Comparison of ENCODE assay signal across 22 cellular contexts in genomic region chr2:207054521-207054920, GRCh38.
DNase-seq lines count a peak whose midpoint lies in the region; ATAC-seq, FAIRE-seq and TF ChIP-seq lines count a peak whose summit lies in the region.
"Had no signal": no experiment of that assay in that cellular context is flagged by ENCODE, and none has a peak within 500 bp of the region (broad histone marks: within the 10 kb centered on the region; RNA-seq: fewer than 3 reads in every experiment).

No MANE protein-coding gene starts in this region.

- TF ChIP-seq POLR2A in HepG2 (IDR thresholded peaks at IDR 0.05; ENCODE audit: insufficient read depth in 1 of 2, low read depth in 2 of 2, low read length in 2 of 2) (no peak), uterus (IDR thresholded peaks at IDR 0.05) (no peak)

- TF ChIP-seq CTCF in BE2C (IDR thresholded peaks at IDR 0.05; ENCODE audit: low read depth, low read length) (no peak), RWPE2 (IDR thresholded peaks at IDR 0.05; ENCODE audit: poor library complexity, severe bottlenecking) (no peak), epithelial cell of esophagus (IDR thresholded peaks at IDR 0.05; ENCODE audit: insufficient read depth, low read depth, low read length, missing control alignments) (no peak), kidney epithelial cell (IDR thresholded peaks at IDR 0.05; ENCODE audit: insufficient read depth, low read length, poor library complexity, severe bottlenecking) (peak; percentile 3), HepG2 (CRISPR knock-in tag; IDR thresholded peaks at IDR 0.05) (no peak), uterus (IDR thresholded peaks at IDR 0.05) (no peak)

- CTCF ChIA-PET in HepG2 (lab: Yijun Ruan, JAX; ENCODE audit: low intra/inter-chr PET ratio, low total read pairs): no interaction called here

- no TSS peak for BruUV-seq in HepG2 (replicated peaks; lab: Mats Ljungman, UMichigan)

- FAIRE-seq in HepG2 (lab: Jason Lieb, UNC): no peak
- FAIRE-seq: D721Med, HTR-8/SVneo, urothelium cell line had no signal

- in situ Hi-C loops in HepG2 (cut with HindIII; ENCODE audit: extremely low pct_ligation_motif_present, low pct_unique_long_range_greater_than_20kb): no loop called here

- no peak overlapping the region for H3K27ac ChIP-seq in RWPE2 (ENCODE audit: poor library complexity, severe bottlenecking)
- no peak overlapping the region for H3K27ac ChIP-seq in HepG2 (ENCODE audit: extremely low read length, insufficient read depth, low read length)
- H3K27ac ChIP-seq in uterus: no peak overlapping the region
- H3K27ac ChIP-seq: C4-2B, esophagus squamous epithelium, lower lobe of right lung, neural progenitor cell had no signal

- no peaks in the 10 kb centered on the region for H3K79me2 ChIP-seq in HepG2 (ENCODE audit: insufficient read depth, low read length)

- POLR2A ChIA-PET in HepG2 (lab: Yijun Ruan, JAX): no interaction called here

- ATAC-seq in RWPE2 (ENCODE audit: low read depth) (peak; percentile 64; the same call in 2 of the 3 replicates), HepG2 (no peak)
- ATAC-seq: lower lobe of right lung, WTC11 had no signal

- H4K20me1 ChIP-seq in HepG2 (ENCODE audit: insufficient read depth, low read length): no peaks in the 10 kb centered on the region

- H3K4me3 ChIP-seq in BE2C (ENCODE audit: low read depth, low read length) (0 out of 2 replicates have a peak overlapping the region, but pooled peaks have one; percentile 25), RWPE2 (ENCODE audit: severe bottlenecking) (no peak overlapping the region), epithelial cell of esophagus (ENCODE audit: low read length) (no peak overlapping the region), kidney epithelial cell (ENCODE audit: low read depth, low read length) (no peak overlapping the region), HepG2 (replicated peaks in 1 of 3; ENCODE audit: insufficient read depth in 1 of 3, low read depth in 2 of 3, low read length in 3 of 3) (no peak overlapping the region), uterus (no peak overlapping the region)
- H3K4me3 ChIP-seq: esophagus squamous epithelium, lower lobe of right lung, neural progenitor cell had no signal

- 17% methylated on average over 4 of the region's 4 CpGs for WGBS in HepG2 (ENCODE audit: low lambda C conversion rate)

- intact Hi-C loops in HepG2 (cut with micrococcal nuclease; ENCODE audit: unreplicated experiment): no loop called here
- intact Hi-C loops in uterus (cut with DNase I; ENCODE audit: low total_unique reads): no loop called here

- TF ChIP-seq EP300 in HepG2 (IDR thresholded peaks at IDR 0.05; ENCODE audit: low read depth in 2 of 2, low read length in 2 of 2) (no peak), HepG2 (CRISPR knock-in tag; IDR thresholded peaks at IDR 0.05; ENCODE audit: borderline replicate concordance) (no peak)

- TF ChIP-seq RAD21 in HepG2 (CRISPR knock-in tag; IDR thresholded peaks at IDR 0.05): no peak

- H3K4me2 ChIP-seq in HepG2 (ENCODE audit: low read depth, low read length): no peak overlapping the region
- H3K4me2 ChIP-seq: neural progenitor cell had no signal

- H3K4me1 ChIP-seq in BE2C: peaks cover 8% of the 10 kb centered on the region
- peaks cover 5% of the 10 kb centered on the region for H3K4me1 ChIP-seq in RWPE2 (ENCODE audit: insufficient read depth, poor library complexity, severe bottlenecking)
- no peaks in the 10 kb centered on the region for H3K4me1 ChIP-seq in HepG2 (ENCODE audit: insufficient read depth, low read length)
- no peaks in the 10 kb centered on the region for H3K4me1 ChIP-seq in uterus
- H3K4me1 ChIP-seq: lower lobe of right lung had no signal

- H2AFZ ChIP-seq in HepG2 (ENCODE audit: low read length): no peak overlapping the region
- H2AFZ ChIP-seq: neural progenitor cell had no signal

- H3K27me3 ChIP-seq in BE2C: no peaks in the 10 kb centered on the region
- H3K27me3 ChIP-seq in RWPE2 (ENCODE audit: insufficient read depth, poor library complexity, severe bottlenecking): no peaks in the 10 kb centered on the region
- no peaks in the 10 kb centered on the region for H3K27me3 ChIP-seq in kidney epithelial cell (ENCODE audit: control insufficient read depth, insufficient read depth, low read length)
- H3K27me3 ChIP-seq in HepG2 (ENCODE audit: control insufficient read depth in 1 of 2, insufficient read depth in 2 of 2, low read length in 2 of 2): peaks cover 0 to 14% of the 10 kb centered on the region in 2 experiments; a peak in 3 of 5 replicates
- no peaks in the 10 kb centered on the region for H3K27me3 ChIP-seq in uterus
- H3K27me3 ChIP-seq: esophagus squamous epithelium, neural progenitor cell had no signal

- no peak overlapping the region for H3K9ac ChIP-seq in HepG2 (ENCODE audit: insufficient read depth, low read depth, low read length)
- H3K9ac ChIP-seq: neural progenitor cell had no signal

- H3K9me3 ChIP-seq in BE2C (no peaks in the 10 kb centered on the region), RWPE2 (ENCODE audit: severe bottlenecking) (no peaks in the 10 kb centered on the region), HepG2 (ENCODE audit: low read length) (no peaks in the 10 kb centered on the region), uterus (no peaks in the 10 kb centered on the region)
- H3K9me3 ChIP-seq: esophagus squamous epithelium, lower lobe of right lung had no signal

- no peaks in the 10 kb centered on the region for H3K36me3 ChIP-seq in BE2C
- no peaks in the 10 kb centered on the region for H3K36me3 ChIP-seq in RWPE2 (ENCODE audit: low read depth)
- H3K36me3 ChIP-seq in kidney epithelial cell (ENCODE audit: control insufficient read depth, insufficient read depth, low read length): no peaks in the 10 kb centered on the region
- no peaks in the 10 kb centered on the region for H3K36me3 ChIP-seq in HepG2 (replicated peaks in 1 of 2; ENCODE audit: control insufficient read depth in 1 of 2, insufficient read depth in 2 of 2, low read length in 2 of 2)
- H3K36me3 ChIP-seq in uterus: no peaks in the 10 kb centered on the region
- H3K36me3 ChIP-seq: esophagus squamous epithelium, lower lobe of right lung, neural progenitor cell had no signal

- DNase-seq in BE2C (no peak), RWPE2 (ENCODE audit: low spot score) (no peak), epithelial cell of esophagus (ENCODE audit: low read depth) (peak; percentile 59), kidney epithelial cell (ENCODE audit: low read depth) (peak; percentile 28), HepG2 (ENCODE audit: low spot score) (no peak), cerebellum (ENCODE audit: low spot score) (no peak), uterus (no peak), pons (ENCODE audit: low spot score) (no peak)
- DNase-seq: activated CD4-positive, alpha-beta T cell treated with anti-CD3 and anti-CD28 coated beads, Interleukin-2, amount 50 U/mL, for 4 hours; activated CD8-positive, alpha-beta memory T cell treated with anti-CD3 and anti-CD28 coated beads, Interleukin-2, amount 50 U/mL, for 48 hours; esophagus squamous epithelium; GDM1; lower lobe of right lung; NCI-H187 treated with DMSO at 0.1 percent for 48 hours; NCI-H69; T-helper 9 cell had no signal

TF ChIP-seq in HepG2, 621 proteins besides CTCF, POLR2A, EP300 and RAD21 (continues in another document):
- TF ChIP-seq GMEB1 (CRISPR knock-in tag; IDR thresholded peaks at IDR 0.05; ENCODE audit: borderline replicate concordance): no peak
- TF ChIP-seq PLSCR1 (CRISPR knock-in tag; IDR thresholded peaks at IDR 0.05; ENCODE audit: borderline replicate concordance): no peak
- TF ChIP-seq GTF2F1 (IDR thresholded peaks at IDR 0.05; ENCODE audit: low read length): no peak
- TF ChIP-seq THAP9 (CRISPR knock-in tag; IDR thresholded peaks at IDR 0.05; ENCODE audit: borderline replicate concordance): no peak

Comparison
In these comparisons a context has a peak if more than half of its experiments do, and no peak if none do; other contexts are left out.
1. DNase-seq: peak in epithelial cell of esophagus (single experiment) and kidney epithelial cell (single experiment); none in BE2C (single experiment), RWPE2 (single experiment), HepG2 (single experiment), cerebellum (single experiment), uterus (0 of 2) and pons (single experiment).